In genomic region chr3:154954750-154955149, GRCh38 we compare ENCODE assay signal across 9 cellular contexts.
DNase-seq lines count a peak whose midpoint lies in the region; TF ChIP-seq lines count a peak whose summit lies in the region.
"Had no signal": no experiment of that assay in that cellular context is flagged by ENCODE, and none has a peak within 500 bp of the region (broad histone marks: within the 10 kb centered on the region; RNA-seq: fewer than 3 reads in every experiment).

No MANE protein-coding gene starts in this region.

- no peaks in the 10 kb centered on the region for H3K4me1 Mint-ChIP-seq in endothelial cell (ENCODE audit: unreplicated experiment)

- no peaks in the 10 kb centered on the region for H3K27me3 Mint-ChIP-seq in endothelial cell (ENCODE audit: unreplicated experiment)

- H3K9me3 Mint-ChIP-seq in endothelial cell (ENCODE audit: unreplicated experiment) = no peaks in the 10 kb centered on the region

- no peaks in the 10 kb centered on the region for H3K36me3 Mint-ChIP-seq in endothelial cell (ENCODE audit: low read depth, unreplicated experiment)

- DNase-seq in DMS 273 (lab: John Stamatoyannopoulos, UW; ENCODE audit: unreplicated experiment) = peak; percentile 9
- DNase-seq in DMS 273 treated with DMSO at 0.1 percent for 48 hours (lab: John Stamatoyannopoulos, UW) = no peak
- peak; percentile 47 for DNase-seq in OCI-M1 (lab: John Stamatoyannopoulos, UW)
- peak; percentile 84 for DNase-seq in fibroblast of villous mesenchyme (ENCODE audit: low read depth)
- peak; percentile 43 for DNase-seq in stromal cell of bone marrow (ENCODE audit: low read depth)
- no peak for DNase-seq in NCI-H2029 treated with DMSO at 0.1 percent for 48 hours (lab: John Stamatoyannopoulos, UW)
- DNase-seq in GM13976 (ENCODE audit: low spot score) = no peak
- no peak for DNase-seq in endothelial cell (ENCODE audit: low spot score)

- in situ Hi-C loops in GM13976 (cut with MboI; ENCODE audit: low sequenced_read_pairs, unreplicated experiment) = no loop called here

- TF ChIP-seq CTCF in fibroblast of villous mesenchyme (IDR thresholded peaks at IDR 0.05; ENCODE audit: insufficient read depth, low read depth, low read length) (peak; percentile 70), GM13976 (IDR thresholded peaks at IDR 0.05; ENCODE audit: borderline replicate concordance, control extremely low read depth, extremely low read depth, insufficient read depth, missing control alignments) (no peak), endothelial cell (IDR thresholded peaks at IDR 0.05; ENCODE audit: unreplicated experiment) (no peak)

- H3K27ac Mint-ChIP-seq in endothelial cell (ENCODE audit: unreplicated experiment) = no peak overlapping the region
- H3K27ac Mint-ChIP-seq: T-helper 2 cell treated with Interferon-gamma antibody and Interleukin-4, amounts not matched to agents 5 μg/mL and 100 μg/mL, for 36 hours had no signal

- H3K4me3 ChIP-seq in fibroblast of villous mesenchyme (ENCODE audit: low read depth, low read length) = no peak overlapping the region

- H3K4me3 Mint-ChIP-seq in endothelial cell (ENCODE audit: unreplicated experiment) = no peak overlapping the region
- H3K4me3 Mint-ChIP-seq: T-helper 2 cell treated with Interferon-gamma antibody and Interleukin-4, amounts not matched to agents 5 μg/mL and 100 μg/mL, for 36 hours had no signal

Comparison
In these comparisons a context has a peak if more than half of its experiments do, and no peak if none do; other contexts are left out.
1. DNase-seq: peak in DMS 273 (single experiment), OCI-M1 (single experiment), fibroblast of villous mesenchyme (single experiment) and stromal cell of bone marrow (single experiment); none in DMS 273 treated with DMSO at 0.1 percent for 48 hours (single experiment), NCI-H2029 treated with DMSO at 0.1 percent for 48 hours (single experiment), GM13976 (single experiment) and endothelial cell (single experiment).